ENCODE assay signal across 17 cellular contexts in genomic region chr6:87122477-87122876, GRCh38. TPM values are rescaled to one million over a fixed set of nuclear protein-coding genes. Genes with fewer than 3 reads are reported as not detected.
DNase-seq lines count a peak whose midpoint lies in the region; ATAC-seq and TF ChIP-seq lines count a peak whose summit lies in the region.
"Had no signal": no experiment of that assay in that cellular context is flagged by ENCODE, and none has a peak within 500 bp of the region (broad histone marks: within the 10 kb centered on the region; RNA-seq: fewer than 3 reads in every experiment).

No MANE protein-coding gene starts in this region.

- TF ChIP-seq CTCF in IMR-90 (conservative IDR thresholded peaks at IDR 0.05; ENCODE audit: low read depth, low read length) (no peak), endodermal cell (conservative IDR thresholded peaks at IDR 0.05) (no peak), smooth muscle cell (IDR thresholded peaks at IDR 0.05; ENCODE audit: borderline replicate concordance, insufficient read depth, poor library complexity, severe bottlenecking) (no peak)

- H3K27me3 Mint-ChIP-seq in endodermal cell (ENCODE audit: insufficient read depth): peaks cover 14% of the 10 kb centered on the region

- no peaks in the 10 kb centered on the region for H3K9me1 ChIP-seq in IMR-90 (ENCODE audit: insufficient read depth, low read length)

- no peak overlapping the region for H2BK5ac ChIP-seq in IMR-90 (ENCODE audit: low read depth, low read length, poor library complexity, severe bottlenecking)

- H4K5ac ChIP-seq in IMR-90 (ENCODE audit: low read depth, low read length): no peak overlapping the region

- H2BK15ac ChIP-seq in IMR-90 (ENCODE audit: low read depth, low read length): no peak overlapping the region

- no peak for TF ChIP-seq RAD21 in IMR-90 (IDR thresholded peaks at IDR 0.05; ENCODE audit: low read length)

- no peak overlapping the region for H3K14ac ChIP-seq in IMR-90 (replicated peaks; ENCODE audit: low read depth, low read length)

- H3K27ac ChIP-seq in IMR-90 (ENCODE audit: insufficient read depth, low read length) (no peak overlapping the region), endodermal cell (ENCODE audit: low read depth, low read length) (no peak overlapping the region), smooth muscle cell (ENCODE audit: low read depth) (no peak overlapping the region)
- H3K27ac ChIP-seq: 22Rv1, C4-2B, RWPE1 had no signal

- no peaks in the 10 kb centered on the region; the same call in 1 of the 2 replicates for H3K27me3 ChIP-seq in IMR-90 (ENCODE audit: control insufficient read depth, insufficient read depth, low read length)
- no peaks in the 10 kb centered on the region for H3K27me3 ChIP-seq in endodermal cell (ENCODE audit: control insufficient read depth, insufficient read depth, low read length, poor library complexity, severe bottlenecking)
- no peaks in the 10 kb centered on the region for H3K27me3 ChIP-seq in smooth muscle cell (ENCODE audit: low read depth)

- H2AFZ ChIP-seq in IMR-90 (replicated peaks; ENCODE audit: low read length, poor library complexity) (peak overlapping the region; percentile 79), smooth muscle cell (ENCODE audit: low read depth) (no peak overlapping the region)

- H3K9me3 Mint-ChIP-seq in endodermal cell: peaks cover 9% of the 10 kb centered on the region

- H3K36me3 ChIP-seq in IMR-90 (ENCODE audit: control insufficient read depth, insufficient read depth, low read length) (no peaks in the 10 kb centered on the region), endodermal cell (ENCODE audit: control insufficient read depth, insufficient read depth, low read length) (no peaks in the 10 kb centered on the region), smooth muscle cell (ENCODE audit: low read depth) (no peaks in the 10 kb centered on the region)

- peak overlapping the region; percentile 41 for H3K4me3 Mint-ChIP-seq in endodermal cell

- intact Hi-C loops in IMR-90 (cut with micrococcal nuclease): no loop called here

- DNase-seq in activated gamma-delta T cell (lab: John Stamatoyannopoulos, UW) (peak; percentile 10), activated gamma-delta T cell treated with Interleukin-2 at 50 U/mL for 16 hours (no peak), IMR-90 (no peak), endodermal cell (peak; percentile 75), iPS-NIHi7 (ENCODE audit: extremely low spot score) (peak; percentile 32), smooth muscle cell (lab: John Stamatoyannopoulos, UW; ENCODE audit: unreplicated experiment) (no peak), ACHN (no peak)
- DNase-seq in activated T-cell treated with anti-CD3 and anti-CD28 coated beads, Interleukin-2, amount 50 U/mL, for 48 hours: no peak
- DNase-seq: KBM-7; NCI-H1092; NCI-H226; NCI-H526 treated with DMSO at 0.1 percent for 48 hours; NK-92 treated with Interleukin-12 subunit alpha and Interleukin-12 subunit beta, amount 100 ng/mL, for 24 hours had no signal

- H3K27ac Mint-ChIP-seq in endodermal cell: no peak overlapping the region

- TF ChIP-seq POLR2A in IMR-90 (IDR thresholded peaks at IDR 0.05; ENCODE audit: low read depth, low read length): no peak

- H3K9me3 ChIP-seq in IMR-90 (ENCODE audit: control insufficient read depth, insufficient read depth, low read length) (no peaks in the 10 kb centered on the region; the same call in 1 of the 2 replicates), endodermal cell (ENCODE audit: control insufficient read depth, low read length) (no peaks in the 10 kb centered on the region), smooth muscle cell (replicated peaks; ENCODE audit: low read depth) (no peaks in the 10 kb centered on the region)

- in situ Hi-C loops in IMR-90 (cut with MboI; ENCODE audit: low sequenced_read_pairs): no loop called here
- in situ Hi-C loops in ACHN (cut with HindIII; ENCODE audit: low pct_ligation_motif_present, low pct_unique_long_range_greater_than_20kb, low sequenced_read_pairs): no loop called here

- H3K4me2 ChIP-seq in IMR-90 (ENCODE audit: low read depth, low read length) (no peak overlapping the region), smooth muscle cell (no peak overlapping the region)

- no peak overlapping the region for H3K56ac ChIP-seq in IMR-90 (ENCODE audit: extremely low read depth, insufficient read depth, low read length)

- H3K9ac ChIP-seq in IMR-90 (ENCODE audit: low read depth, low read length) (no peak overlapping the region), endodermal cell (ENCODE audit: extremely low read depth, low read length, poor library complexity, severe bottlenecking) (no peak overlapping the region), smooth muscle cell (ENCODE audit: low read depth) (no peak overlapping the region)

- WGBS in IMR-90 (ENCODE audit: extremely low coverage in 2 of 2, insufficient read length in 1 of 2), 2 experiments: 63% methylated on average over 31 of the region's 51 CpGs; no CpG with 5 or more reads in 1 of the 2 experiments
- WGBS in endodermal cell (ENCODE audit: insufficient coverage in 1 of 2, insufficient read length in 1 of 2), 2 experiments: 95 to 97% methylated on average over 24 to 50 of the region's 51 CpGs
- 91% methylated on average over 50 of the region's 51 CpGs for WGBS in smooth muscle cell (ENCODE audit: low lambda C conversion rate)

- no peak overlapping the region for H3K4ac ChIP-seq in IMR-90 (ENCODE audit: low read depth, low read length)

- no peak overlapping the region for H2AK9ac ChIP-seq in IMR-90 (replicated peaks; ENCODE audit: low read depth, low read length, poor library complexity)

- POLR2A ChIA-PET in IMR-90 (lab: Charles Lee; ENCODE audit: unreplicated experiment): no interaction called here

- no peak overlapping the region for H2AK5ac ChIP-seq in IMR-90 (ENCODE audit: low read depth, low read length)

- H3K79me2 ChIP-seq in smooth muscle cell (ENCODE audit: low read depth): no peaks in the 10 kb centered on the region

- no peak overlapping the region for H3K23ac ChIP-seq in IMR-90 (ENCODE audit: low read depth, low read length)

- no peaks in the 10 kb centered on the region for H3F3A ChIP-seq in smooth muscle cell (ENCODE audit: low read depth)

- no peak for ATAC-seq in IMR-90 (ENCODE audit: low read depth)

- peaks cover 2% of the 10 kb centered on the region for H3K36me3 Mint-ChIP-seq in endodermal cell (ENCODE audit: low read depth)

- H3K18ac ChIP-seq in IMR-90 (ENCODE audit: low read depth, low read length): no peak overlapping the region

- H4K8ac ChIP-seq in IMR-90 (ENCODE audit: low read depth in 2 of 2, low read length in 2 of 2): no peak overlapping the region

- no TSS peak for BruUV-seq in IMR-90 (replicated peaks; lab: Mats Ljungman, UMichigan)

- H3K4me1 ChIP-seq in IMR-90 (ENCODE audit: control insufficient read depth, insufficient read depth, low read length) (no peaks in the 10 kb centered on the region), endodermal cell (ENCODE audit: control insufficient read depth, insufficient read depth, low read length) (no peaks in the 10 kb centered on the region), smooth muscle cell (ENCODE audit: low read depth) (no peaks in the 10 kb centered on the region)

- H2BK120ac ChIP-seq in IMR-90 (ENCODE audit: low read depth, low read length): no peak overlapping the region

- dilution Hi-C loops in IMR-90 (cut with HindIII; ENCODE audit: low sequenced_read_pairs, unreplicated experiment): no loop called here

- no peak overlapping the region for H4K91ac ChIP-seq in IMR-90 (ENCODE audit: insufficient read depth, low read depth, low read length)

- H3K79me1 ChIP-seq in IMR-90 (ENCODE audit: low read depth in 1 of 2, low read length in 2 of 2): no peaks in the 10 kb centered on the region

- no peak overlapping the region for H2BK20ac ChIP-seq in IMR-90 (ENCODE audit: low read depth, low read length)

- no peak overlapping the region for H3K4me3 ChIP-seq in IMR-90 (ENCODE audit: insufficient read depth, low read depth, low read length)
- no peak overlapping the region for H3K4me3 ChIP-seq in endodermal cell (ENCODE audit: low read length)
- no peak overlapping the region for H3K4me3 ChIP-seq in smooth muscle cell

- CTCF ChIA-PET in IMR-90 (lab: Yijun Ruan, JAX): no interaction called here

- H3K4me1 Mint-ChIP-seq in endodermal cell: no peaks in the 10 kb centered on the region

- H4K20me1 ChIP-seq in IMR-90 (ENCODE audit: insufficient read depth, low read length) (no peaks in the 10 kb centered on the region), smooth muscle cell (ENCODE audit: low read depth) (no peaks in the 10 kb centered on the region)

TF ChIP-seq in IMR-90, 13 proteins besides CTCF, POLR2A, EP300 and RAD21 (continues in another document):
- TF ChIP-seq NFE2L2 (IDR thresholded peaks at IDR 0.05; ENCODE audit: low read depth, low read length) (no peak), ELK1 (IDR thresholded peaks at IDR 0.05; ENCODE audit: borderline replicate concordance, low read depth, low read length) (no peak), CHD1 (IDR thresholded peaks at IDR 0.05; ENCODE audit: low read depth, low read length) (no peak), RFX5 (IDR thresholded peaks at IDR 0.05; ENCODE audit: low read depth, low read length) (no peak)

RNA-seq across cellular contexts. Expression of gene CGA, which starts 27.6 kb away (rescaled TPM):
- total RNA-seq in IMR-90 (2012; rRNA removed) (not detected in 2 replicates), endodermal cell (not detected), smooth muscle cell (2.8 and 5.5 TPM in 2 replicates)
- polyA plus RNA-seq in IMR-90 (2012; rRNA removed) (0.15 and 0.17 TPM in 2 replicates), smooth muscle cell (0.30 and 1.4 TPM in 2 replicates)
- 0.13 and 0.24 TPM in 2 replicates for polyA plus RNA-seq in IMR-90 (2012; cell fraction: cytosol; rRNA removed)
- polyA plus RNA-seq in IMR-90 (2012; cell fraction: nucleus; rRNA removed; ENCODE audit: low replicate concordance): 0.16 TPM in 1 of 2 replicates, not detected in the other
- polyA plus RNA-seq in endodermal cell (2013, experiment 1 of 2): not detected
- not detected for polyA plus RNA-seq in endodermal cell (2013, experiment 2 of 2)
- total RNA-seq: MCF 10A had no signal

RNA-seq across cellular contexts. Expression of gene ZNF292, which starts 32.9 kb away (rescaled TPM):
- 28.3 and 36.9 TPM in 2 replicates for total RNA-seq in IMR-90 (2012; rRNA removed)
- 5.4 and 5.5 TPM in 2 replicates for polyA plus RNA-seq in IMR-90 (2012; rRNA removed)
- polyA plus RNA-seq in IMR-90 (2012; cell fraction: cytosol; rRNA removed): 0.36 and 0.55 TPM in 2 replicates
- polyA plus RNA-seq in IMR-90 (2012; cell fraction: nucleus; rRNA removed; ENCODE audit: low replicate concordance): 4.2 and 41.4 TPM in 2 replicates
- 10 to 100 TPM; 45.9 to 50.2 TPM for total RNA-seq in endodermal cell
- polyA plus RNA-seq in endodermal cell (2013, experiment 1 of 2): 23.8 TPM
- polyA plus RNA-seq in endodermal cell (2013, experiment 2 of 2): 25.2 TPM
- total RNA-seq in smooth muscle cell: 46.7 and 50.3 TPM in 2 replicates
- polyA plus RNA-seq in smooth muscle cell: 29.4 and 33.7 TPM in 2 replicates

Comparison
In these comparisons a context has a peak if more than half of its experiments do, and no peak if none do; other contexts are left out.
1. DNase-seq: peak in activated gamma-delta T cell (single experiment), endodermal cell (single experiment) and iPS-NIHi7 (single experiment); none in activated gamma-delta T cell treated with Interleukin-2 at 50 U/mL for 16 hours (single experiment), IMR-90 (single experiment), activated T-cell treated with anti-CD3 and anti-CD28 coated beads, Interleukin-2, amount 50 U/mL, for 48 hours (0 of 2), smooth muscle cell (single experiment) and ACHN (single experiment).